In the genomic region with DNA sequence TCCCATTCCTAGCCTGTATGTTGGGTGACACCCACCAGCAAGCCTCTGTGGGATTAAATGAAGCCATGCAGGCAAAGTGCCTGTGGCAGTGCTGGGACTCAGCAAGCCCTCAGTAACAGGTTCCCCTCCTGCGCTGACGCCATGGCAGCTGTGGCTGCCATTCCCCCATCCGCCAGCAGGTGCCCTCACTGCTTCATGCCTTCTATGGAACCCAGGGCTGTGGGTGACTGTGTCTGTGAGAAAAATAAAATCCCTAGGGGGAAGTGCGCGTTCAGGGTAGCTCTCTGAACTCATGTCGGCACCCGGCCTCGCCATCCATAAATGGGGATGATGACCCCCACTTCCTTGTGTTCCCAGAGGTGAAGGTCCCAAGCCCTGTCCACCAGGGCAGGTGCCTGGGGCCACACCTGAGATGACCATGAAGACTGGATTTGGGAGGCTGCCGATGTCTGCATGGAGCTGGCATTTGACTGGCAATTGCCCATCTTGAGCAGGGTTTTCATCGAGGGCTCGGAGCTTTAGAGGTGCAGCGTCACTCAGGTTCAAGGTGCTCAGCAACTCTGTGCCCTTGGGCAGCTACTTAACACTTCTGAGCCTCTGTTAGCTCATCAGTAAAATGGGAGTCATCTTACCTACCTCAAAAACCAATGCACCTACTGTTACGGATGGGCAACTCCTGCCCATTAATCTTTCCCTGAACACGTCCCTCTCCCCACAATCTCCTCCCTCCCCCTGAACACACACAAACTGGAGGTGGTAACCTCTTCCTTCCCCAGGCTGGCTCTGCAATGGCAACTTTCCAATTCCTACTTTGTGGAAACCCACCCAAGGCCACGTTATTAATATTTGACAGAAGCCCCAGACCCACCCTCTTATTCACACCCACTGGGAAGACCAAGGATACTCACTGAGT, we compare ENCODE assay signal across 8 cellular contexts. TPM values are rescaled to one million over a fixed set of nuclear protein-coding genes. Genes with fewer than 3 reads are reported as not detected.
A peak's percentile ranks its signal among the peaks of the same experiment; 100 is the strongest.
DNase-seq lines count a peak whose midpoint lies in the region; ATAC-seq and TF ChIP-seq lines count a peak whose summit lies in the region.

No MANE protein-coding gene starts in this region.

- H3K27me3 ChIP-seq in H7 (ENCODE audit: control insufficient read depth, insufficient read depth, low read length) (peaks cover 48% of the 10 kb centered on the region), psoas muscle (ENCODE audit: insufficient read depth in 3 of 3, low read length in 2 of 3) (peaks cover 0 to 58% (median 20%) of the 10 kb centered on the region in 3 donors), aorta (ENCODE audit: control insufficient read depth in 1 of 2, insufficient read depth in 2 of 2, low read length in 1 of 2) (no peaks in the 10 kb centered on the region)

- intact Hi-C loops in psoas muscle (cut with DNase I) (loop anchor here in 1 of 2 donors (2.0 kb wide), 1 partner anchor 92 kb away; no protein-coding TSS in a partner anchor), aorta (cut with DNase I) (no loop called here)

- peak; percentile 96 for TF ChIP-seq CTCF in GM10266 (IDR thresholded peaks at IDR 0.05; ENCODE audit: control insufficient read depth, insufficient read depth, low read depth, missing control alignments)
- peak; percentile 80 for TF ChIP-seq CTCF in psoas muscle (IDR thresholded peaks at IDR 0.05)

- H3K27ac ChIP-seq in psoas muscle (no peak overlapping the region), aorta (ENCODE audit: low read depth in 1 of 2, low read length in 2 of 2) (no peak overlapping the region)

- DNase-seq in GM10266 (ENCODE audit: extremely low spot score) (peak; percentile 89), H7 (peak; percentile 86), LoVo (ENCODE audit: low spot score) (peak; percentile 58), SK-MEL-5 (ENCODE audit: low read depth, low spot score) (peak; percentile 70), glomerular endothelial cell (ENCODE audit: extremely low read depth, low read depth, low spot score) (peak; percentile 5), psoas muscle (peak; percentile 47 to 66), aorta (peak; percentile 65 to 85)
- peak; percentile 69 to 89 (median 84) for DNase-seq in activated naive CD4-positive, alpha-beta T cell (lab: John Stamatoyannopoulos, UW)

- in situ Hi-C loops in SK-MEL-5 (cut with HindIII; ENCODE audit: low pct_unique_long_range_greater_than_20kb, low sequenced_read_pairs): no loop called here

- H3K36me3 ChIP-seq in H7 (replicated peaks; ENCODE audit: control insufficient read depth, insufficient read depth, low read length) (no peaks in the 10 kb centered on the region), psoas muscle (ENCODE audit: insufficient read depth in 1 of 2, low read depth in 1 of 2) (no peaks in the 10 kb centered on the region), aorta (ENCODE audit: control insufficient read depth in 1 of 2, insufficient read depth in 2 of 2, low read length in 1 of 2) (no peaks in the 10 kb centered on the region)

- 24 to 33% (median 26%) methylated on average over 15 of the region's 15 CpGs for WGBS in psoas muscle, 3 donors
- WGBS in aorta, 2 donors: 29 to 30% methylated on average over 15 of the region's 15 CpGs

- no peak overlapping the region for H3K4me3 ChIP-seq in H7 (ENCODE audit: insufficient read depth, low read depth, low read length)
- no peak overlapping the region for H3K4me3 ChIP-seq in psoas muscle
- H3K4me3 ChIP-seq in aorta (ENCODE audit: low read length in 2 of 2): no peak overlapping the region

- peaks cover 4% of the 10 kb centered on the region for H3K4me1 ChIP-seq in psoas muscle
- H3K4me1 ChIP-seq in aorta (ENCODE audit: control insufficient read depth in 1 of 2, insufficient read depth in 2 of 2, low read length in 2 of 2): no peaks in the 10 kb centered on the region

- ATAC-seq in psoas muscle: peak; percentile 61 to 81 (median 79)
- peak; percentile 41 for ATAC-seq in aorta (ENCODE audit: low FRiP score)

- H3K9me3 ChIP-seq in psoas muscle (no peaks in the 10 kb centered on the region), aorta (ENCODE audit: control insufficient read depth, low read length) (no peaks in the 10 kb centered on the region)

RNA-seq across cellular contexts. Expression of a gene that starts 2.9 kb away (rescaled TPM):
- total RNA-seq in H7 (2014; rRNA removed; shearing (Covaris generic)): 0.80 TPM in 1 of 2 replicates, not detected in the other
- not detected in 2 replicates for total RNA-seq in SK-MEL-5 (2014; rRNA removed; shearing (Covaris generic))
- polyA plus RNA-seq in SK-MEL-5 (2015; cell fraction: cytosol; rRNA removed): 0.84 TPM in 1 of 2 replicates, not detected in the other
- not detected in 2 replicates for polyA plus RNA-seq in SK-MEL-5 (2015; cell fraction: nucleus; rRNA removed)
- 3.1 TPM in 1 of 2 replicates, not detected in the other for total RNA-seq in glomerular endothelial cell
- total RNA-seq in psoas muscle: under 1 TPM in 3 of 4 donors, not detected in 1; 0.53 to 0.92 (median 0.71) TPM
- polyA plus RNA-seq in psoas muscle: 1 to 10 TPM in 2 of 3 donors, under 1 TPM in 1; 0.95 to 1.5 (median 1.5) TPM
- total RNA-seq in aorta: 1 to 10 TPM; 1.2 to 1.9 TPM
- 1 to 10 TPM in 1 of 2 donors, under 1 TPM in 1; 0.49 to 2.0 TPM for polyA plus RNA-seq in aorta

Comparison
In these comparisons a context has a peak if more than half of its experiments do, and no peak if none do; other contexts are left out.
1. DNase-seq: peak in every context shown above with its lines; median percentile 89 in GM10266; 86 in H7; 84 in activated naive CD4-positive, alpha-beta T cell; 75 in aorta; 70 in SK-MEL-5; 58 in LoVo; 56 in psoas muscle; 5 in glomerular endothelial cell.